Comparison of ENCODE assay signal across 12 cellular contexts in genomic region chr6:107730106-107730505, GRCh38.
A peak's percentile ranks its signal among the peaks of the same experiment; 100 is the strongest.
DNase-seq lines count a peak whose midpoint lies in the region; ATAC-seq and TF ChIP-seq lines count a peak whose summit lies in the region.
"Had no signal": no experiment of that assay in that cellular context is flagged by ENCODE, and none has a peak within 500 bp of the region (broad histone marks: within the 10 kb centered on the region; RNA-seq: fewer than 3 reads in every experiment).

No MANE protein-coding gene starts in this region.

- CTCF ChIA-PET in OCI-LY7 (lab: Charles Lee; ENCODE audit: unreplicated experiment), result no interaction called here
- CTCF ChIA-PET in activated CD4-positive, alpha-beta memory T cell treated with anti-CD3 and anti-CD28 coated beads, Interleukin-2, amount 10 ng/mL, durations not matched to agents 7 days and 5 days (lab: Charles Lee), result interaction anchor here (0.8 to 4.8 kb wide), 7 partner anchors 10 to 138 kb away, joined by 3 to 51 read pairs (median 4); partner anchors contain the start of gene SCML4

- intact Hi-C loops in OCI-LY7 (cut with micrococcal nuclease; ENCODE audit: unreplicated experiment), result no loop called here

- H3K36me3 Mint-ChIP-seq in activated CD4-positive, alpha-beta memory T cell treated with anti-CD3 and anti-CD28 coated beads, Interleukin-2, amount 10 ng/mL, durations not matched to agents 7 days and 5 days (ENCODE audit: low read depth), result peaks cover 8% of the 10 kb centered on the region
- H3K36me3 Mint-ChIP-seq in effector memory CD8-positive, alpha-beta T cell (ENCODE audit: insufficient read depth), result peaks cover 27% of the 10 kb centered on the region
- no peaks in the 10 kb centered on the region for H3K36me3 Mint-ChIP-seq in stimulated activated memory B cell treated with anti-CD40 and anti-IgM and Interleukin-4, amounts not matched to agents 10 μg/mL and 1 μg/mL and 100 μg/mL, for 72 hours

- no peaks in the 10 kb centered on the region for H3K79me2 ChIP-seq in OCI-LY7 (ENCODE audit: insufficient read depth, low read depth, low read length)

- H3K4me3 Mint-ChIP-seq in activated CD4-positive, alpha-beta memory T cell treated with anti-CD3 and anti-CD28 coated beads, Interleukin-2, amount 10 ng/mL, durations not matched to agents 7 days and 5 days, result peak overlapping the region; percentile 74
- H3K4me3 Mint-ChIP-seq in effector memory CD8-positive, alpha-beta T cell, result peak overlapping the region; percentile 86 to 97
- peak overlapping the region; percentile 82 for H3K4me3 Mint-ChIP-seq in stimulated activated memory B cell treated with anti-CD40 and anti-IgM and Interleukin-4, amounts not matched to agents 10 μg/mL and 1 μg/mL and 100 μg/mL, for 72 hours

- peaks cover 16% of the 10 kb centered on the region; the same call in 1 of the 2 replicates for H3K27me3 ChIP-seq in MG63

- TF ChIP-seq CTCF in OCI-LY7 (conservative IDR thresholded peaks at IDR 0.05; ENCODE audit: low read length), result no peak

- H3K4me3 ChIP-seq in OCI-LY7 (ENCODE audit: low read depth, low read length, poor library complexity, severe bottlenecking) (no peak overlapping the region), MG63 (no peak overlapping the region)

- peak; percentile 39 for ATAC-seq in effector memory CD8-positive, alpha-beta T cell (replicated peaks)
- no peak for ATAC-seq in stimulated activated memory B cell treated with anti-CD40 and anti-IgM and Interleukin-4, amounts not matched to agents 10 μg/mL and 1 μg/mL and 100 μg/mL, for 72 hours
- no peak for ATAC-seq in GM19035 (IDR thresholded peaks at IDR 0.05; ENCODE audit: unreplicated experiment)
- ATAC-seq in HG02973 (IDR thresholded peaks at IDR 0.05; ENCODE audit: unreplicated experiment), result no peak
- ATAC-seq: sciatic nerve had no signal

- no peak overlapping the region for H3K27ac Mint-ChIP-seq in activated CD4-positive, alpha-beta memory T cell treated with anti-CD3 and anti-CD28 coated beads, Interleukin-2, amount 10 ng/mL, durations not matched to agents 7 days and 5 days
- H3K27ac Mint-ChIP-seq in effector memory CD8-positive, alpha-beta T cell, result peak overlapping the region; percentile 56 to 95
- no peak overlapping the region for H3K27ac Mint-ChIP-seq in stimulated activated memory B cell treated with anti-CD40 and anti-IgM and Interleukin-4, amounts not matched to agents 10 μg/mL and 1 μg/mL and 100 μg/mL, for 72 hours

- peak overlapping the region; percentile 85 for H3K4me2 ChIP-seq in OCI-LY7 (ENCODE audit: low read length)

- H3K4me1 ChIP-seq in OCI-LY7 (ENCODE audit: insufficient read depth, low read length, poor library complexity, severe bottlenecking), result peaks cover 47% of the 10 kb centered on the region

- H3K27me3 Mint-ChIP-seq in activated CD4-positive, alpha-beta memory T cell treated with anti-CD3 and anti-CD28 coated beads, Interleukin-2, amount 10 ng/mL, durations not matched to agents 7 days and 5 days, result peaks cover 26% of the 10 kb centered on the region
- no peaks in the 10 kb centered on the region for H3K27me3 Mint-ChIP-seq in effector memory CD8-positive, alpha-beta T cell
- H3K27me3 Mint-ChIP-seq in stimulated activated memory B cell treated with anti-CD40 and anti-IgM and Interleukin-4, amounts not matched to agents 10 μg/mL and 1 μg/mL and 100 μg/mL, for 72 hours, result no peaks in the 10 kb centered on the region

- peak overlapping the region; percentile 74 for H2AFZ ChIP-seq in OCI-LY7 (ENCODE audit: low read length)

- no peaks in the 10 kb centered on the region for H3K9me3 Mint-ChIP-seq in activated CD4-positive, alpha-beta memory T cell treated with anti-CD3 and anti-CD28 coated beads, Interleukin-2, amount 10 ng/mL, durations not matched to agents 7 days and 5 days
- no peaks in the 10 kb centered on the region for H3K9me3 Mint-ChIP-seq in effector memory CD8-positive, alpha-beta T cell
- no peaks in the 10 kb centered on the region for H3K9me3 Mint-ChIP-seq in stimulated activated memory B cell treated with anti-CD40 and anti-IgM and Interleukin-4, amounts not matched to agents 10 μg/mL and 1 μg/mL and 100 μg/mL, for 72 hours

- POLR2A ChIA-PET in OCI-LY7 (lab: Charles Lee), result interaction anchor here (0.7 to 2.3 kb wide), 6 partner anchors 10 to 73 kb away, joined by 3 to 10 read pairs (median 4); no protein-coding TSS in a partner anchor
- POLR2A ChIA-PET in activated CD4-positive, alpha-beta memory T cell treated with anti-CD3 and anti-CD28 coated beads, Interleukin-2, amount 10 ng/mL, durations not matched to agents 7 days and 5 days (lab: Charles Lee), result interaction anchor here (1.0 to 3.1 kb wide), 6 partner anchors 11 to 118 kb away, joined by 3 to 25 read pairs (median 9); partner anchors contain the start of gene SCML4

- H3K27ac ChIP-seq in OCI-LY7 (ENCODE audit: low read depth, low read length, poor library complexity, severe bottlenecking), result peak overlapping the region; percentile 72

- H3K36me3 ChIP-seq in OCI-LY7 (ENCODE audit: insufficient read depth, low read length), result no peaks in the 10 kb centered on the region
- no peaks in the 10 kb centered on the region for H3K36me3 ChIP-seq in MG63

- BruUV-seq in OCI-LY7 (replicated peaks; lab: Mats Ljungman, UMichigan), result no TSS peak

- H3K4me1 Mint-ChIP-seq in activated CD4-positive, alpha-beta memory T cell treated with anti-CD3 and anti-CD28 coated beads, Interleukin-2, amount 10 ng/mL, durations not matched to agents 7 days and 5 days, result peaks cover 60% of the 10 kb centered on the region
- peaks cover 58 to 61% of the 10 kb centered on the region in 2 donors for H3K4me1 Mint-ChIP-seq in effector memory CD8-positive, alpha-beta T cell (ENCODE audit: low read depth in 2 of 2)
- peaks cover 31% of the 10 kb centered on the region for H3K4me1 Mint-ChIP-seq in stimulated activated memory B cell treated with anti-CD40 and anti-IgM and Interleukin-4, amounts not matched to agents 10 μg/mL and 1 μg/mL and 100 μg/mL, for 72 hours

- H4K20me1 ChIP-seq in OCI-LY7 (ENCODE audit: insufficient read depth, low read length), result no peaks in the 10 kb centered on the region

- H3K9me3 ChIP-seq in OCI-LY7 (ENCODE audit: low read length) (no peaks in the 10 kb centered on the region), MG63 (no peaks in the 10 kb centered on the region)
- H3K9me3 ChIP-seq: Caco-2 had no signal

- H3K9me2 ChIP-seq in OCI-LY7 (ENCODE audit: insufficient read depth, low read length), result no peaks in the 10 kb centered on the region

- DNase-seq in OCI-LY7 (ENCODE audit: low spot score) (no peak), MG63 (no peak), NCI-H526 (lab: John Stamatoyannopoulos, UW) (no peak)
- peak; percentile 50 for DNase-seq in activated CD4-positive, alpha-beta memory T cell treated with anti-CD3 and anti-CD28 coated beads, Interleukin-2, amount 10 ng/mL, durations not matched to agents 7 days and 5 days
- DNase-seq in effector memory CD8-positive, alpha-beta T cell, result peak; percentile 35 to 41 (median 40)
- DNase-seq: cerebellar nuclear complex, NCI-H1436 had no signal

Comparison
In these comparisons a context has a peak if more than half of its experiments do, and no peak if none do; other contexts are left out.
1. DNase-seq: peak in activated CD4-positive, alpha-beta memory T cell treated with anti-CD3 and anti-CD28 coated beads, Interleukin-2, amount 10 ng/mL, durations not matched to agents 7 days and 5 days (single experiment) and effector memory CD8-positive, alpha-beta T cell (3 of 3); none in OCI-LY7 (single experiment), MG63 (single experiment) and NCI-H526 (0 of 2).
2. H3K27ac Mint-ChIP-seq: peak in effector memory CD8-positive, alpha-beta T cell (2 of 2); none in activated CD4-positive, alpha-beta memory T cell treated with anti-CD3 and anti-CD28 coated beads, Interleukin-2, amount 10 ng/mL, durations not matched to agents 7 days and 5 days (single experiment) and stimulated activated memory B cell treated with anti-CD40 and anti-IgM and Interleukin-4, amounts not matched to agents 10 μg/mL and 1 μg/mL and 100 μg/mL, for 72 hours (single experiment).
3. Peak in every context shown above with its lines, with median percentiles within 50 percentile points of each other: H3K4me3 Mint-ChIP-seq.